Comparison of ENCODE assay signal across 3 cellular contexts in the genomic region with DNA sequence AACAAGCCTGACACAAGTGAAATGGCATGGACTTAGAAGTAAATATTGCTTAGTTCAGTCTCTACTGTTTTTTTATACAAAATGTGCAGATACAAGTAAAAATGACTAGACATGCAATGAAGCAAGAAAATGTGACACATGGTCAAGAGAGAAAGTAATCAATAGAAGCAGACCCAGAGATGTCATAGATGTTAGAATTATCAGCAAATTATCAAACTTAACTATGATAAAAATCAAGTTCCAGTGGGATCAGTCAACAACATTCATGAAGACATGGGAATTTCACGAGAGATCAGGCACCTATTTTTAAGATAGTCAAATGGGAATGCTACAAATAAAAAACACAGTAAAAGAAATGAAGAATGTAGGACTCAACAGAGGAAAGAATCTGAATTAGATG.
"Had no signal": no experiment of that assay in that cellular context is flagged by ENCODE, and none has a peak within 500 bp of the region (broad histone marks: within the 10 kb centered on the region; RNA-seq: fewer than 3 reads in every experiment).

No MANE protein-coding gene starts in this region.

- DNase-seq: GDM1, GF-D8 had no signal

- ATAC-seq: GM12878 had no signal

- H3K4me3 ChIP-seq: GM12878 had no signal
